In genomic region chr1:78370356-78370755, GRCh38 we compare ENCODE assay signal across 1 cellular context.
TF ChIP-seq lines count a peak whose summit lies in the region.

No MANE protein-coding gene starts in this region.

TF ChIP-seq in GM23338, 12 proteins besides CTCF, POLR2A, EP300 and RAD21 (continued from another document):
- TF ChIP-seq ZNF462 (CRISPR knock-in tag; IDR thresholded peaks at IDR 0.05): no peak
